In the genomic region with DNA sequence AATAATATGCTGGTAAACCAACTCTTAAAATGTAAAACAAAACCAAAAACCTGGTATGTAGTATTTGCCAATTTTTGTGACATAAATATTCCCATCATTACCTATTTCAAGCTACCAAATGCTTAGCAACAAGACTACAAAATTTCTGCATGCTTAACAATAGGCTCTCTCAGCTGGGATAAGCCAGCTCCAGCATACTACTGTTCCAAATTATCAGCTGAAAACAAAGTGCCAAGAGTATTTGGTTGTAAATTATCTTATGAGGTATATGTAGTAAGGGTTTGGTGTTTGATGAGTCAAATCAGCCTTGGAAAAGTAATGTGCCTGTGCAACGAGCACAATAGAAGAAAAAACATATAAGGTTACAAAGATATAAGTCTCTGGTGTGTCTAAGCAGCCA, we compare ENCODE assay signal across 23 cellular contexts.
"Had no signal": no experiment of that assay in that cellular context is flagged by ENCODE, and none has a peak within 500 bp of the region (broad histone marks: within the 10 kb centered on the region; RNA-seq: fewer than 3 reads in every experiment).

No MANE protein-coding gene starts in this region.

- H3K4me3 ChIP-seq: SK-N-MC had no signal

- ATAC-seq: activated CD4-positive, alpha-beta T cell treated with anti-CD3 and anti-CD28 coated beads for 36 hours; activated T-helper 17 cell treated with anti-CD3 and anti-CD28 coated beads, Interleukin-2, amount 50 U/mL, for 72 hours; Right ventricle myocardium inferior; T-cell had no signal

- H3K4me2 ChIP-seq: KMS-11 had no signal

- DNase-seq: activated CD4-positive, alpha-beta memory T cell treated with anti-CD3 and anti-CD28 coated beads, Interleukin-2, amount 10 ng/mL, durations not matched to agents 7 days and 5 days; activated CD4-positive, alpha-beta T cell treated with anti-CD3 and anti-CD28 coated beads for 36 hours; activated CD4-positive, alpha-beta T cell treated with anti-CD3 and anti-CD28 coated beads, Interleukin-2, amount 50 U/mL, for 1 hour; activated gamma-delta T cell treated with Interleukin-2 at 50 U/mL for 16 hours; activated naive CD4-positive, alpha-beta T cell treated with anti-CD3 and anti-CD28 coated beads, Interleukin-2, amount 10 ng/mL, durations not matched to agents 7 days and 5 days; activated naive CD8-positive, alpha-beta T cell treated with anti-CD3 and anti-CD28 coated beads for 36 hours; activated T-cell treated with anti-CD3 and anti-CD28 coated beads for 4 hours; activated T-cell treated with anti-CD3 and anti-CD28 coated beads, Interleukin-2, amount 50 U/mL, for 48 hours; caudate nucleus; NCI-H1105; NCI-H1436; NCI-H1694 treated with DMSO at 0.1 percent for 48 hours; NCI-H2029 treated with DMSO at 0.1 percent for 48 hours; NCI-H446; NCI-H524; NCI-H82; RPMI8226; T-cell; WERI-Rb-1 had no signal

- H3K27ac ChIP-seq: KMS-11, SK-N-MC, WERI-Rb-1 had no signal

- H3K9ac ChIP-seq: KMS-11 had no signal

- H3K36me3 ChIP-seq: WERI-Rb-1 had no signal
